Comparison of ENCODE assay signal across 21 cellular contexts in genomic region chrX:56758456-56758855, GRCh38.
"Had no signal": no experiment of that assay in that cellular context is flagged by ENCODE, and none has a peak within 500 bp of the region (broad histone marks: within the 10 kb centered on the region; RNA-seq: fewer than 3 reads in every experiment).

No MANE protein-coding gene starts in this region.

- H3K9me3 ChIP-seq: left ventricle myocardium inferior, lower lobe of right lung, psoas muscle, right lobe of liver, tibial artery, upper lobe of right lung, vagina had no signal

- H3K9me3 Mint-ChIP-seq: dendritic cell treated with granulocyte-macrophage colony-stimulating factor and Interleukin-4, amounts not matched to agents 40 ng/mL and 50 ng/mL, for 4 days; immature natural killer cell; stimulated activated naive CD8-positive, alpha-beta T cell treated with anti-CD3 and anti-CD28 coated beads, Interleukin-15, Interleukin-2, amounts not matched to agents 100 ng/mL and 50 ng/mL, for 24 hours had no signal

- H3K4me3 Mint-ChIP-seq: dendritic cell treated with granulocyte-macrophage colony-stimulating factor and Interleukin-4, amounts not matched to agents 40 ng/mL and 50 ng/mL, for 4 days; immature natural killer cell; nephron progenitor cell; stimulated activated memory B cell treated with anti-CD40 and anti-IgM and Interleukin-4, amounts not matched to agents 10 μg/mL and 1 μg/mL and 100 μg/mL, for 72 hours; stimulated activated naive CD8-positive, alpha-beta T cell treated with anti-CD3 and anti-CD28 coated beads, Interleukin-15, Interleukin-2, amounts not matched to agents 100 ng/mL and 50 ng/mL, for 24 hours had no signal

- ATAC-seq: foreskin keratinocyte; left cardiac atrium; lower lobe of right lung; psoas muscle; right lobe of liver; stimulated activated memory B cell treated with anti-CD40 and anti-IgM and Interleukin-4, amounts not matched to agents 10 μg/mL and 1 μg/mL and 100 μg/mL, for 72 hours; upper lobe of right lung had no signal

- H3K27ac ChIP-seq: foreskin keratinocyte, left ventricle myocardium inferior, lower lobe of right lung, psoas muscle, right lobe of liver, tibial artery, upper lobe of right lung, vagina had no signal

- H3K4me1 ChIP-seq: foreskin keratinocyte, lower lobe of right lung, psoas muscle, tibial artery, upper lobe of right lung had no signal

- H3K27me3 Mint-ChIP-seq: dendritic cell treated with granulocyte-macrophage colony-stimulating factor and Interleukin-4, amounts not matched to agents 40 ng/mL and 50 ng/mL, for 4 days; stimulated activated memory B cell treated with anti-CD40 and anti-IgM and Interleukin-4, amounts not matched to agents 10 μg/mL and 1 μg/mL and 100 μg/mL, for 72 hours; stimulated activated naive CD8-positive, alpha-beta T cell treated with anti-CD3 and anti-CD28 coated beads, Interleukin-15, Interleukin-2, amounts not matched to agents 100 ng/mL and 50 ng/mL, for 24 hours had no signal

- H3K36me3 ChIP-seq: left ventricle myocardium inferior, lower lobe of right lung, right lobe of liver, tibial artery, upper lobe of right lung, vagina had no signal

- H3K4me3 ChIP-seq: left ventricle myocardium inferior, lower lobe of right lung, psoas muscle, right lobe of liver, tibial artery, upper lobe of right lung, vagina had no signal

- H3K27me3 ChIP-seq: foreskin keratinocyte, right lobe of liver, tibial artery, upper lobe of right lung, vagina had no signal

- H3K27ac Mint-ChIP-seq: dendritic cell treated with granulocyte-macrophage colony-stimulating factor and Interleukin-4, amounts not matched to agents 40 ng/mL and 50 ng/mL, for 4 days; stimulated activated memory B cell treated with anti-CD40 and anti-IgM and Interleukin-4, amounts not matched to agents 10 μg/mL and 1 μg/mL and 100 μg/mL, for 72 hours; stimulated activated naive CD8-positive, alpha-beta T cell treated with anti-CD3 and anti-CD28 coated beads, Interleukin-15, Interleukin-2, amounts not matched to agents 100 ng/mL and 50 ng/mL, for 24 hours had no signal

- DNase-seq: foreskin keratinocyte; immature natural killer cell; kidney; left cardiac atrium; left ventricle myocardium inferior; lower lobe of right lung; mesenchymal stem cell; midbrain; nephron progenitor cell; psoas muscle; retina; stimulated activated CD4-positive, alpha-beta T cell treated with anti-CD3 and anti-CD28 coated beads, Interleukin-15, amount 100 ng/mL, for 24 hours; stimulated activated CD4-positive, alpha-beta T cell treated with anti-CD3 and anti-CD28 coated beads, Interleukin-1b, Interleukin-23, amount 100 ng/mL, for 48 hours; stimulated activated CD4-positive, alpha-beta T cell treated with anti-CD3 and anti-CD28 coated beads, Interleukin-4, amount 100 ng/mL, for 24 hours; tibial artery; upper lobe of right lung had no signal
